In genomic region chr17:1559047-1559742, GRCh38 we compare ENCODE assay signal across 16 cellular contexts. TPM values are rescaled to one million over a fixed set of nuclear protein-coding genes. Genes with fewer than 3 reads are reported as not detected.
DNase-seq lines count a peak whose midpoint lies in the region; ATAC-seq, FAIRE-seq and TF ChIP-seq lines count a peak whose summit lies in the region.
"Had no signal": no experiment of that assay in that cellular context is flagged by ENCODE, and none has a peak within 500 bp of the region (broad histone marks: within the 10 kb centered on the region; RNA-seq: fewer than 3 reads in every experiment).

No MANE protein-coding gene starts in this region.

- peak overlapping the region in 6 of 7 donors; percentile 31 to 62 (median 44) for H3K4me3 Mint-ChIP-seq in CD8-positive, alpha-beta memory T cell
- H3K4me3 Mint-ChIP-seq in immature natural killer cell: peak overlapping the region in 4 of 5 donors; percentile 21 to 29 (median 26)
- H3K4me3 Mint-ChIP-seq: activated CD4-positive, alpha-beta T cell treated with anti-CD3 and anti-CD28 coated beads for 36 hours had no signal

- CTCF ChIA-PET in CD8-positive, alpha-beta memory T cell (lab: Charles Lee): interaction anchor here (1.0 to 1.3 kb wide), 2 partner anchors 10 to 70 kb away, joined by 3 read pairs; no protein-coding TSS in a partner anchor

- WGBS in prostate gland: 69% methylated on average over 10 of the region's 10 CpGs

- H3K4me1 ChIP-seq in CD8-positive, alpha-beta memory T cell (ENCODE audit: insufficient read depth, low read length): peaks cover 18% of the 10 kb centered on the region
- peaks cover 33% of the 10 kb centered on the region for H3K4me1 ChIP-seq in prostate gland (replicated peaks)

- H3K36me3 Mint-ChIP-seq in CD8-positive, alpha-beta memory T cell: peaks cover 0 to 29% (median 6%) of the 10 kb centered on the region in 3 donors
- H3K36me3 Mint-ChIP-seq in immature natural killer cell: peaks cover 0 to 3% (median 0%) of the 10 kb centered on the region in 3 donors

- H3K9me3 ChIP-seq in CD8-positive, alpha-beta memory T cell (ENCODE audit: low read length): no peaks in the 10 kb centered on the region
- H3K9me3 ChIP-seq in prostate gland: no peaks in the 10 kb centered on the region

- no peak for FAIRE-seq in frontal cortex (lab: Jason Lieb, UNC)

- intact Hi-C loops in prostate gland (cut with DNase I): no loop called here

- POLR2A ChIA-PET in CD8-positive, alpha-beta memory T cell (lab: Charles Lee): no interaction called here

- peak overlapping the region in 3 of 8 donors; percentile 27 to 68 (median 63) for H3K27ac Mint-ChIP-seq in CD8-positive, alpha-beta memory T cell
- H3K27ac Mint-ChIP-seq in immature natural killer cell: peak overlapping the region in 1 of 6 donors; percentile 76
- H3K27ac Mint-ChIP-seq: activated CD4-positive, alpha-beta T cell treated with anti-CD3 and anti-CD28 coated beads for 36 hours had no signal

- no peak overlapping the region for H3K4me3 ChIP-seq in CD8-positive, alpha-beta memory T cell (ENCODE audit: low read length)
- H3K4me3 ChIP-seq in prostate gland: no peak overlapping the region

- no peak overlapping the region for H3K27ac ChIP-seq in CD8-positive, alpha-beta memory T cell (ENCODE audit: low read depth, low read length)
- H3K27ac ChIP-seq in VCaP: peak overlapping the region; percentile 98
- peak overlapping the region; percentile 1 to 91 for H3K27ac ChIP-seq in prostate gland

- DNase-seq in CD8-positive, alpha-beta memory T cell: no peak
- DNase-seq in immature natural killer cell: no peak
- no peak for DNase-seq in prostate gland (ENCODE audit: low spot score)
- DNase-seq in iPS-NIHi11 (ENCODE audit: low spot score): no peak
- DNase-seq in frontal cortex (ENCODE audit: low spot score in 2 of 2): no peak
- DNase-seq in NCI-H2227 treated with DMSO at 0.1 percent for 48 hours (lab: John Stamatoyannopoulos, UW): no peak
- DNase-seq: activated CD4-positive, alpha-beta T cell treated with anti-CD3 and anti-CD28 coated beads for 36 hours; activated CD8-positive, alpha-beta memory T cell treated with anti-CD3 and anti-CD28 coated beads, Interleukin-2, amount 50 U/mL, for 48 hours; activated naive CD4-positive, alpha-beta T cell treated with anti-CD3 and anti-CD28 coated beads, Interleukin-2, amount 50 U/mL, for 16 hours; effector CD8-positive, alpha-beta T cell; NCI-H1694; NCI-H524; OCI-M1; stimulated activated CD4-positive, alpha-beta T cell treated with anti-CD3 and anti-CD28 coated beads, Interleukin-1b, Interleukin-23, amount 100 ng/mL, for 48 hours had no signal

- no peak for ATAC-seq in HG03457 (IDR thresholded peaks at IDR 0.05; ENCODE audit: unreplicated experiment)
- ATAC-seq: activated CD4-positive, alpha-beta T cell treated with anti-CD3 and anti-CD28 coated beads for 36 hours had no signal

- no peak for TF ChIP-seq POLR2A in prostate gland (IDR thresholded peaks at IDR 0.05)

- peaks cover 0 to 4% of the 10 kb centered on the region in 2 donors for H3K27me3 Mint-ChIP-seq in CD8-positive, alpha-beta memory T cell
- H3K27me3 Mint-ChIP-seq in immature natural killer cell (ENCODE audit: low read depth in 3 of 3): peaks cover 5 to 6% (median 5%) of the 10 kb centered on the region in 3 donors
- H3K27me3 Mint-ChIP-seq: activated CD4-positive, alpha-beta T cell treated with anti-CD3 and anti-CD28 coated beads for 36 hours had no signal

- H3K9me3 Mint-ChIP-seq in CD8-positive, alpha-beta memory T cell: no peaks in the 10 kb centered on the region
- no peaks in the 10 kb centered on the region for H3K9me3 Mint-ChIP-seq in immature natural killer cell

- H3K36me3 ChIP-seq in CD8-positive, alpha-beta memory T cell (ENCODE audit: insufficient read depth, low read length): no peaks in the 10 kb centered on the region
- no peaks in the 10 kb centered on the region for H3K36me3 ChIP-seq in prostate gland

- H3K4me1 Mint-ChIP-seq in CD8-positive, alpha-beta memory T cell: peaks cover 35 to 61% (median 36%) of the 10 kb centered on the region in 3 donors
- H3K4me1 Mint-ChIP-seq in immature natural killer cell: peaks cover 35 to 47% of the 10 kb centered on the region in 2 donors

- TF ChIP-seq CTCF in VCaP (conservative IDR thresholded peaks at IDR 0.05): no peak
- TF ChIP-seq CTCF in prostate gland (IDR thresholded peaks at IDR 0.05): no peak

- no peaks in the 10 kb centered on the region for H3K27me3 ChIP-seq in CD8-positive, alpha-beta memory T cell (ENCODE audit: insufficient read depth, low read length, poor library complexity, severe bottlenecking)
- H3K27me3 ChIP-seq in prostate gland (replicated peaks; ENCODE audit: insufficient read depth): no peaks in the 10 kb centered on the region

RNA-seq across cellular contexts. Expression of gene PITPNA, which starts 3.4 kb away (rescaled TPM):
- total RNA-seq in CD8-positive, alpha-beta memory T cell: 10 to 100 TPM; 80.5 to 85.0 TPM
- 39.6 TPM for polyA plus RNA-seq in CD8-positive, alpha-beta memory T cell
- polyA plus RNA-seq in immature natural killer cell: 10 to 100 TPM; 33.6 to 41.5 (median 37.6) TPM
- 10 to 100 TPM; 51.6 to 57.5 TPM for total RNA-seq in prostate gland
- 18.8 TPM for total RNA-seq in frontal cortex

RNA-seq across cellular contexts. Expression of gene INPP5K, which starts 42.8 kb away (rescaled TPM):
- 10 to 100 TPM; 29.5 to 31.9 TPM for total RNA-seq in CD8-positive, alpha-beta memory T cell
- 80.2 TPM for polyA plus RNA-seq in CD8-positive, alpha-beta memory T cell
- 100 to 1,000 TPM; 113 to 161 (median 120) TPM for polyA plus RNA-seq in immature natural killer cell
- total RNA-seq in prostate gland (10 to 100 TPM; 82.7 to 87.4 TPM), frontal cortex (28.5 TPM)
